In genomic region chr17:39667262-39668140, GRCh38 we compare ENCODE assay signal across 9 cellular contexts. TPM values are rescaled to one million over a fixed set of nuclear protein-coding genes. Genes with fewer than 3 reads are reported as not detected.
DNase-seq lines count a peak whose midpoint lies in the region; ATAC-seq and TF ChIP-seq lines count a peak whose summit lies in the region.
"Had no signal": no experiment of that assay in that cellular context is flagged by ENCODE, and none has a peak within 500 bp of the region (broad histone marks: within the 10 kb centered on the region; RNA-seq: fewer than 3 reads in every experiment).

No MANE protein-coding gene starts in this region.

- no peak overlapping the region for H2BK120ac ChIP-seq in trophoblast cell (ENCODE audit: insufficient read depth, low read length, poor library complexity)

- CTCF ChIA-PET in GM10248 (lab: Yijun Ruan, JAX): interaction anchor here (0.7 to 21.1 kb wide), 7 partner anchors 10 to 47 kb away, joined by 3 to 180 read pairs (median 11); no protein-coding TSS in a partner anchor

- no peak for TF ChIP-seq CTCF in GM10248 (IDR thresholded peaks at IDR 0.05; ENCODE audit: control extremely low read depth, extremely low read depth, low read depth, missing control alignments)
- no peak for TF ChIP-seq CTCF in RWPE2 (IDR thresholded peaks at IDR 0.05; ENCODE audit: poor library complexity, severe bottlenecking)
- TF ChIP-seq CTCF in esophagus squamous epithelium (IDR thresholded peaks at IDR 0.05): no peak

- H3K27ac ChIP-seq in RWPE2 (ENCODE audit: poor library complexity, severe bottlenecking) (no peak overlapping the region), esophagus squamous epithelium (peak overlapping the region in 3 of 4 donors; percentile 56 to 66 (median 65)), trophoblast cell (ENCODE audit: low read depth, low read length) (no peak overlapping the region), aorta (ENCODE audit: low read depth in 1 of 2, low read length in 2 of 2) (peak overlapping the region in 1 of 2 donors; percentile 15)

- H3K79me1 ChIP-seq in trophoblast cell (ENCODE audit: low read length): no peaks in the 10 kb centered on the region

- no peak overlapping the region for H2AK5ac ChIP-seq in trophoblast cell (ENCODE audit: low read length)

- no peak overlapping the region for H2BK5ac ChIP-seq in trophoblast cell (ENCODE audit: low read depth, low read length, poor library complexity)

- no peak overlapping the region for H3K4me3 ChIP-seq in RWPE2 (ENCODE audit: severe bottlenecking)
- peak overlapping the region; percentile 32 to 69 (median 46) for H3K4me3 ChIP-seq in esophagus squamous epithelium
- H3K4me3 ChIP-seq in trophoblast cell (ENCODE audit: low read depth, low read length): no peak overlapping the region
- no peak overlapping the region for H3K4me3 ChIP-seq in aorta (ENCODE audit: low read length in 2 of 2)

- H2BK12ac ChIP-seq in trophoblast cell (ENCODE audit: low read length): no peak overlapping the region

- no peak overlapping the region for H4K12ac ChIP-seq in trophoblast cell (ENCODE audit: low read depth, low read length)

- no peak overlapping the region for H4K91ac ChIP-seq in trophoblast cell (ENCODE audit: low read depth, low read length)

- peak; percentile 55 for DNase-seq in GM10248 (ENCODE audit: extremely low spot score)
- DNase-seq in RWPE2 (ENCODE audit: low spot score): peak; percentile 49
- DNase-seq in esophagus squamous epithelium (lab: John Stamatoyannopoulos, UW): no peak
- DNase-seq in trophoblast cell: peak in 1 of 2 donors; percentile 24
- no peak for DNase-seq in activated CD4-positive, CD25-positive, alpha-beta regulatory T cell treated with anti-CD3 and anti-CD28 coated beads, Interleukin-2, amount 50 U/mL, for 72 hours
- DNase-seq in NCI-H510A (lab: John Stamatoyannopoulos, UW): no peak
- DNase-seq in aorta: no peak

- no peak overlapping the region for H3K14ac ChIP-seq in trophoblast cell (ENCODE audit: low read length)

- no peaks in the 10 kb centered on the region for H3K36me3 ChIP-seq in RWPE2 (ENCODE audit: low read depth)
- H3K36me3 ChIP-seq in esophagus squamous epithelium: peaks cover 0 to 7% (median 0%) of the 10 kb centered on the region in 3 donors
- H3K36me3 ChIP-seq in trophoblast cell (ENCODE audit: control insufficient read depth in 1 of 2, insufficient read depth in 2 of 2, low read length in 2 of 2): peaks cover 0 to 5% of the 10 kb centered on the region in 2 experiments
- H3K36me3 ChIP-seq in aorta (ENCODE audit: control insufficient read depth in 1 of 2, insufficient read depth in 2 of 2, low read length in 1 of 2): no peaks in the 10 kb centered on the region

- intact Hi-C loops in esophagus squamous epithelium (cut with DNase I): no loop called here
- intact Hi-C loops in aorta (cut with DNase I): loop anchor here (2.0 to 5.0 kb wide), 3 partner anchors 35 to 60 kb away; partner anchors contain the start of gene ERBB2 (in 2 of the 2)

- no peak for ATAC-seq in RWPE2 (ENCODE audit: low read depth)
- no peak for ATAC-seq in GM21717 (IDR thresholded peaks at IDR 0.05; ENCODE audit: unreplicated experiment)
- no peak for ATAC-seq in aorta (ENCODE audit: low FRiP score)

- H3K4me2 ChIP-seq in trophoblast cell (ENCODE audit: low read length): peak overlapping the region; percentile 75

- H3K4ac ChIP-seq in trophoblast cell (ENCODE audit: low read depth, low read length): no peak overlapping the region

- no peak overlapping the region for H4K8ac ChIP-seq in trophoblast cell (ENCODE audit: low read depth, low read length)

- peaks cover 4% of the 10 kb centered on the region for H3K27me3 ChIP-seq in RWPE2 (ENCODE audit: insufficient read depth, poor library complexity, severe bottlenecking)
- H3K27me3 ChIP-seq in esophagus squamous epithelium: peaks cover 0 to 67% (median 3%) of the 10 kb centered on the region in 4 donors
- H3K27me3 ChIP-seq in trophoblast cell (ENCODE audit: insufficient read depth, low read length): peaks cover 21% of the 10 kb centered on the region
- no peaks in the 10 kb centered on the region for H3K27me3 ChIP-seq in aorta (ENCODE audit: control insufficient read depth in 1 of 2, insufficient read depth in 2 of 2, low read length in 1 of 2)

- H3K18ac ChIP-seq in trophoblast cell (ENCODE audit: low read length): no peak overlapping the region

- H3K4me1 ChIP-seq in RWPE2 (ENCODE audit: insufficient read depth, poor library complexity, severe bottlenecking) (no peaks in the 10 kb centered on the region), esophagus squamous epithelium (peaks cover 43 to 85% (median 43%) of the 10 kb centered on the region in 3 donors), trophoblast cell (ENCODE audit: control insufficient read depth in 1 of 2, insufficient read depth in 2 of 2, low read length in 2 of 2) (peaks cover 11 to 14% of the 10 kb centered on the region in 2 experiments), aorta (ENCODE audit: control insufficient read depth in 1 of 2, insufficient read depth in 2 of 2, low read length in 2 of 2) (no peaks in the 10 kb centered on the region)

- no peaks in the 10 kb centered on the region for H3K79me2 ChIP-seq in trophoblast cell (ENCODE audit: control insufficient read depth, insufficient read depth, low read length, poor library complexity)

- peak in 1 of 4 donors; percentile 39 for TF ChIP-seq POLR2A in esophagus squamous epithelium (IDR thresholded peaks at IDR 0.05)

- no peaks in the 10 kb centered on the region for H3K9me3 ChIP-seq in RWPE2 (ENCODE audit: severe bottlenecking)
- no peaks in the 10 kb centered on the region for H3K9me3 ChIP-seq in esophagus squamous epithelium
- H3K9me3 ChIP-seq in trophoblast cell (ENCODE audit: insufficient read depth, low read depth, low read length): no peaks in the 10 kb centered on the region
- no peaks in the 10 kb centered on the region for H3K9me3 ChIP-seq in aorta (ENCODE audit: control insufficient read depth, low read length)

- H2AFZ ChIP-seq in trophoblast cell (ENCODE audit: insufficient read depth, low read length, poor library complexity): no peak overlapping the region

- POLR2A ChIA-PET in GM10248 (lab: Yijun Ruan, JAX): interaction anchor here (0.6 kb wide), 2 partner anchors 28 to 845 kb away, joined by 4 to 5 read pairs; no protein-coding TSS in a partner anchor

- WGBS in esophagus squamous epithelium, 2 donors: 0 to 9% methylated on average over 5 to 7 of the region's 61 CpGs
- no CpG with 5 or more reads among the region's 61 CpGs for WGBS in trophoblast cell (ENCODE audit: extremely low coverage, insufficient coverage, insufficient read length)
- WGBS in aorta, 2 donors: 34% methylated on average over 53 to 61 of the region's 61 CpGs

- H3K9ac ChIP-seq in trophoblast cell (ENCODE audit: low read length): no peak overlapping the region

- no peak overlapping the region for H3K23ac ChIP-seq in trophoblast cell (ENCODE audit: low read length)

RNA-seq across cellular contexts. Expression of gene PNMT, which starts 0.8 kb away (rescaled TPM):
- total RNA-seq in esophagus squamous epithelium (1 to 10 TPM in 2 of 4 donors, under 1 TPM in 2; 0.26 to 8.4 (median 1.3) TPM), aorta (1 to 10 TPM in 1 of 2 donors, under 1 TPM in 1; 0.75 to 1.5 TPM)
- polyA plus RNA-seq in trophoblast cell (2013): 0.05 and 0.07 TPM in 2 replicates
- 10 to 100 TPM in 1 of 2 donors, under 1 TPM in 1; 0.75 to 30.2 TPM for polyA plus RNA-seq in aorta
- total RNA-seq: HT1080 had no signal

RNA-seq across cellular contexts. Expression of gene TCAP, which starts 2.4 kb away (rescaled TPM):
- total RNA-seq in esophagus squamous epithelium: under 1 TPM; 0.11 to 0.57 (median 0.29) TPM
- polyA plus RNA-seq in trophoblast cell (2013): 0.15 and 0.19 TPM in 2 replicates
- 1 to 10 TPM; 1.9 to 3.1 TPM for total RNA-seq in aorta
- 1 to 10 TPM; 4.0 to 9.3 TPM for polyA plus RNA-seq in aorta

RNA-seq across cellular contexts. Expression of gene PGAP3, which starts 20.4 kb away (rescaled TPM):
- total RNA-seq in esophagus squamous epithelium (10 to 100 TPM; 10.7 to 34.2 (median 19.2) TPM), aorta (10 to 100 TPM; 21.9 to 22.0 TPM)
- polyA plus RNA-seq in trophoblast cell (2013): 3.7 and 4.3 TPM in 2 replicates
- 10 to 100 TPM; 13.3 to 25.5 TPM for polyA plus RNA-seq in aorta

RNA-seq across cellular contexts. Expression of gene STARD3, which starts 30.6 kb away (rescaled TPM):
- total RNA-seq in esophagus squamous epithelium: 10 to 100 TPM; 27.3 to 46.7 (median 33.4) TPM
- polyA plus RNA-seq in trophoblast cell (2013): 51.9 and 53.4 TPM in 2 replicates
- total RNA-seq in aorta: 10 to 100 TPM; 34.7 to 58.1 TPM
- 10 to 100 TPM; 35.7 to 72.4 TPM for polyA plus RNA-seq in aorta

RNA-seq across cellular contexts. Expression of gene ERBB2, which starts 32.4 kb away (rescaled TPM):
- total RNA-seq in esophagus squamous epithelium: 100 to 1,000 TPM in 1 of 4 donors, 10 to 100 TPM in 3; 75.2 to 170 (median 86.5) TPM
- 30.7 and 30.9 TPM in 2 replicates for polyA plus RNA-seq in trophoblast cell (2013)
- total RNA-seq in aorta: 10 to 100 TPM; 73.0 to 74.0 TPM
- 10 to 100 TPM; 22.7 to 45.3 TPM for polyA plus RNA-seq in aorta

Comparison
In these comparisons a context has a peak if more than half of its experiments do, and no peak if none do; other contexts are left out.
1. DNase-seq: peak in GM10248 (single experiment) and RWPE2 (single experiment); none in esophagus squamous epithelium (single experiment), activated CD4-positive, CD25-positive, alpha-beta regulatory T cell treated with anti-CD3 and anti-CD28 coated beads, Interleukin-2, amount 50 U/mL, for 72 hours (single experiment), NCI-H510A (single experiment) and aorta (0 of 2).
2. H3K27ac ChIP-seq: peak in esophagus squamous epithelium (3 of 4); none in RWPE2 (single experiment) and trophoblast cell (single experiment).
3. H3K4me3 ChIP-seq: peak in esophagus squamous epithelium (4 of 4); none in RWPE2 (single experiment), trophoblast cell (single experiment) and aorta (0 of 2).